Comparison of ENCODE assay signal across 28 cellular contexts in genomic region chr15:89450076-89451006, GRCh38. TPM values are rescaled to one million over a fixed set of nuclear protein-coding genes. Genes with fewer than 3 reads are reported as not detected.
A peak's percentile ranks its signal among the peaks of the same experiment; 100 is the strongest.
DNase-seq lines count a peak whose midpoint lies in the region; ATAC-seq and TF ChIP-seq lines count a peak whose summit lies in the region.
"Had no signal": no experiment of that assay in that cellular context is flagged by ENCODE, and none has a peak within 500 bp of the region (broad histone marks: within the 10 kb centered on the region; RNA-seq: fewer than 3 reads in every experiment).

No MANE protein-coding gene starts in this region.

- H4K8ac ChIP-seq in neuronal stem cell (ENCODE audit: low read depth, low read length) (no peak overlapping the region), mesenchymal stem cell (ENCODE audit: low read length) (no peak overlapping the region)

- H3K4me3 Mint-ChIP-seq in GM23338: no peak overlapping the region
- H3K4me3 Mint-ChIP-seq in stimulated activated naive B cell treated with anti-CD40 and anti-IgM and Interleukin-4, amounts not matched to agents 10 μg/mL and 1 μg/mL and 100 μg/mL, for 72 hours: no peak overlapping the region
- H3K4me3 Mint-ChIP-seq: activated T-cell treated with anti-CD3 and anti-CD28 coated beads, Interleukin-2, amount 50 U/mL, for 24 hours; nephron had no signal

- H3K27ac Mint-ChIP-seq in GM23338: no peak overlapping the region
- no peak overlapping the region for H3K27ac Mint-ChIP-seq in stimulated activated naive B cell treated with anti-CD40 and anti-IgM and Interleukin-4, amounts not matched to agents 10 μg/mL and 1 μg/mL and 100 μg/mL, for 72 hours
- H3K27ac Mint-ChIP-seq: activated T-cell treated with anti-CD3 and anti-CD28 coated beads, Interleukin-2, amount 50 U/mL, for 24 hours; nephron had no signal

- peaks cover 9% of the 10 kb centered on the region for H3K4me1 ChIP-seq in GM23338 (ENCODE audit: insufficient read depth)
- H3K4me1 ChIP-seq in Panc1 (ENCODE audit: control insufficient read depth, insufficient read depth, low read length): no peaks in the 10 kb centered on the region
- peaks cover 2 to 12% of the 10 kb centered on the region in 2 donors for H3K4me1 ChIP-seq in neuronal stem cell (ENCODE audit: control insufficient read depth in 2 of 2, insufficient read depth in 1 of 2, low read depth in 1 of 2, low read length in 2 of 2)
- no peaks in the 10 kb centered on the region for H3K4me1 ChIP-seq in mesenchymal stem cell (ENCODE audit: control insufficient read depth, insufficient read depth, low read depth, low read length)
- H3K4me1 ChIP-seq: upper lobe of right lung had no signal

- no peak overlapping the region for H2BK5ac ChIP-seq in neuronal stem cell (ENCODE audit: low read length)
- H2BK5ac ChIP-seq in mesenchymal stem cell (ENCODE audit: low read depth, low read length, poor library complexity, severe bottlenecking): no peak overlapping the region

- no peaks in the 10 kb centered on the region for H3K36me3 Mint-ChIP-seq in GM23338 (ENCODE audit: low read depth)
- no peaks in the 10 kb centered on the region for H3K36me3 Mint-ChIP-seq in stimulated activated naive B cell treated with anti-CD40 and anti-IgM and Interleukin-4, amounts not matched to agents 10 μg/mL and 1 μg/mL and 100 μg/mL, for 72 hours

- no peaks in the 10 kb centered on the region for H3K9me3 Mint-ChIP-seq in GM23338
- peaks cover 0 to 1% of the 10 kb centered on the region in 2 donors for H3K9me3 Mint-ChIP-seq in stimulated activated naive B cell treated with anti-CD40 and anti-IgM and Interleukin-4, amounts not matched to agents 10 μg/mL and 1 μg/mL and 100 μg/mL, for 72 hours
- H3K9me3 Mint-ChIP-seq: activated T-cell treated with anti-CD3 and anti-CD28 coated beads, Interleukin-2, amount 50 U/mL, for 24 hours; nephron had no signal

- H3K79me1 ChIP-seq in neuronal stem cell (ENCODE audit: low read depth, low read length): no peaks in the 10 kb centered on the region
- no peaks in the 10 kb centered on the region for H3K79me1 ChIP-seq in mesenchymal stem cell (replicated peaks; ENCODE audit: low read length, poor library complexity, severe bottlenecking)

- peak overlapping the region; percentile 92 for H2BK12ac ChIP-seq in neuronal stem cell (ENCODE audit: low read length)
- no peak overlapping the region for H2BK12ac ChIP-seq in mesenchymal stem cell (ENCODE audit: low read length in 2 of 2)

- BruUV-seq in Panc1 (replicated peaks; lab: Mats Ljungman, UMichigan): no TSS peak

- H3K14ac ChIP-seq in neuronal stem cell (ENCODE audit: low read length) (no peak overlapping the region), mesenchymal stem cell (ENCODE audit: low read length in 2 of 2) (no peak overlapping the region)

- H2AK5ac ChIP-seq in neuronal stem cell (ENCODE audit: low read depth, low read length) (no peak overlapping the region), mesenchymal stem cell (ENCODE audit: low read length, severe bottlenecking) (no peak overlapping the region)

- H2BK120ac ChIP-seq in neuronal stem cell (ENCODE audit: low read depth, low read length) (no peak overlapping the region), mesenchymal stem cell (ENCODE audit: low read depth, low read length) (no peak overlapping the region)

- H3K79me2 ChIP-seq in GM23338 (replicated peaks; ENCODE audit: insufficient read depth): no peaks in the 10 kb centered on the region

- H3K4me1 Mint-ChIP-seq in GM23338: peaks cover 17% of the 10 kb centered on the region; the same call in 2 of the 3 replicates
- H3K4me1 Mint-ChIP-seq in stimulated activated naive B cell treated with anti-CD40 and anti-IgM and Interleukin-4, amounts not matched to agents 10 μg/mL and 1 μg/mL and 100 μg/mL, for 72 hours: peaks cover 0 to 1% of the 10 kb centered on the region in 2 donors
- H3K4me1 Mint-ChIP-seq: nephron had no signal

- 0 out of 2 replicates have a peak, but pooled peaks cover 3% of the 10 kb centered on the region for H3K27me3 ChIP-seq in GM23338 (ENCODE audit: insufficient read depth)
- no peaks in the 10 kb centered on the region for H3K27me3 ChIP-seq in Panc1 (ENCODE audit: control insufficient read depth, insufficient read depth, low read length)
- H3K27me3 ChIP-seq in neuronal stem cell (ENCODE audit: control insufficient read depth in 3 of 3, insufficient read depth in 3 of 3, low read depth in 1 of 3, low read length in 3 of 3): peaks cover 3 to 62% (median 47%) of the 10 kb centered on the region in 3 experiments
- H3K27me3 ChIP-seq in mesenchymal stem cell (ENCODE audit: control insufficient read depth in 1 of 2, insufficient read depth in 1 of 2, low read length in 2 of 2): peaks cover 67 to 89% of the 10 kb centered on the region in 2 experiments
- H3K27me3 ChIP-seq: ovary had no signal

- no peak overlapping the region for H3K4me2 ChIP-seq in GM23338
- H3K4me2 ChIP-seq in neuronal stem cell (ENCODE audit: insufficient read depth, low read length, poor library complexity, severe bottlenecking): no peak overlapping the region
- no peak overlapping the region for H3K4me2 ChIP-seq in mesenchymal stem cell (ENCODE audit: low read length, poor library complexity, severe bottlenecking)

- peak overlapping the region; percentile 87 for H2AFZ ChIP-seq in GM23338
- H2AFZ ChIP-seq in neuronal stem cell (ENCODE audit: low read length): no peak overlapping the region
- no peak overlapping the region for H2AFZ ChIP-seq in mesenchymal stem cell (ENCODE audit: low read depth, low read length)

- no peaks in the 10 kb centered on the region for H3F3A ChIP-seq in GM23338 (replicated peaks; ENCODE audit: low read depth)

- H3K23ac ChIP-seq in neuronal stem cell (ENCODE audit: low read depth, low read length, poor library complexity): no peak overlapping the region
- H3K23ac ChIP-seq in mesenchymal stem cell (ENCODE audit: low read length in 2 of 2): no peak overlapping the region

- H3K18ac ChIP-seq in neuronal stem cell (ENCODE audit: low read length): peak overlapping the region; percentile 90
- no peak overlapping the region for H3K18ac ChIP-seq in mesenchymal stem cell (ENCODE audit: low read depth in 1 of 2, low read length in 2 of 2)

- no CpG with 5 or more reads among the region's 11 CpGs for WGBS in neuronal stem cell (ENCODE audit: extremely low coverage in 2 of 2, insufficient read length in 2 of 2, insufficient replicate concordance in 1 of 2), 2 donors
- 41% methylated on average over 11 of the region's 11 CpGs for WGBS in mesenchymal stem cell

- intact Hi-C loops in Panc1 (cut with micrococcal nuclease; ENCODE audit: unreplicated experiment): no loop called here

- H3K4me3 ChIP-seq in GM23338 (no peak overlapping the region), Panc1 (ENCODE audit: low read depth in 2 of 2, low read length in 2 of 2) (no peak overlapping the region), neuronal stem cell (ENCODE audit: low read length in 2 of 2) (no peak overlapping the region), mesenchymal stem cell (ENCODE audit: insufficient read depth in 1 of 2, low read depth in 1 of 2, low read length in 2 of 2) (no peak overlapping the region)
- H3K4me3 ChIP-seq: ovary, upper lobe of right lung had no signal

- in situ Hi-C loops in Panc1 (cut with HindIII; ENCODE audit: low pct_unique_long_range_greater_than_20kb, low sequenced_read_pairs): no loop called here

- H2BK15ac ChIP-seq in neuronal stem cell (ENCODE audit: low read length): no peak overlapping the region
- no peak overlapping the region for H2BK15ac ChIP-seq in mesenchymal stem cell (ENCODE audit: low read depth, poor library complexity, severe bottlenecking)

- CTCF ChIA-PET in Panc1 (lab: Charles Lee): interaction anchor here (0.6 to 0.7 kb wide), 2 partner anchors 92 to 476 kb away, joined by 3 to 4 read pairs; no protein-coding TSS in a partner anchor

- H3K4ac ChIP-seq in neuronal stem cell (ENCODE audit: low read length) (no peak overlapping the region), mesenchymal stem cell (ENCODE audit: low read depth in 1 of 2, low read length in 2 of 2) (no peak overlapping the region)

- ATAC-seq in GM23338 (peak; percentile 59), Panc1 (peak; percentile 67; the same call in 1 of the 2 replicates)
- ATAC-seq in stimulated activated naive B cell treated with anti-CD40 and anti-IgM and Interleukin-4, amounts not matched to agents 10 μg/mL and 1 μg/mL and 100 μg/mL, for 72 hours (replicated peaks): no peak
- ATAC-seq: left ventricle myocardium superior, upper lobe of right lung had no signal

- peak overlapping the region; percentile 57 for H3K9ac ChIP-seq in neuronal stem cell (ENCODE audit: low read depth, low read length, poor library complexity)
- H3K9ac ChIP-seq in mesenchymal stem cell (ENCODE audit: low read length): no peak overlapping the region

- no peaks in the 10 kb centered on the region for H4K20me1 ChIP-seq in GM23338 (replicated peaks; ENCODE audit: insufficient read depth)

- H3K27me3 Mint-ChIP-seq in GM23338 (ENCODE audit: insufficient read depth, low read depth, poor library complexity): peaks cover 10% of the 10 kb centered on the region
- H3K27me3 Mint-ChIP-seq in stimulated activated naive B cell treated with anti-CD40 and anti-IgM and Interleukin-4, amounts not matched to agents 10 μg/mL and 1 μg/mL and 100 μg/mL, for 72 hours: peaks cover 43 to 67% of the 10 kb centered on the region in 2 donors

- H4K91ac ChIP-seq in neuronal stem cell (ENCODE audit: low read depth, low read length, poor library complexity): no peak overlapping the region
- H4K91ac ChIP-seq in mesenchymal stem cell (ENCODE audit: low read length): no peak overlapping the region

- POLR2A ChIA-PET in Panc1 (lab: Charles Lee): no interaction called here

- H3K36me3 ChIP-seq in GM23338 (ENCODE audit: insufficient read depth) (no peaks in the 10 kb centered on the region), Panc1 (ENCODE audit: control insufficient read depth, insufficient read depth, low read length) (no peaks in the 10 kb centered on the region), neuronal stem cell (replicated peaks in 1 of 2; ENCODE audit: control insufficient read depth in 2 of 2, insufficient read depth in 2 of 2, low read length in 2 of 2) (no peaks in the 10 kb centered on the region), mesenchymal stem cell (ENCODE audit: control insufficient read depth in 1 of 2, insufficient read depth in 2 of 2, low read depth in 1 of 2, low read length in 2 of 2) (no peaks in the 10 kb centered on the region)
- H3K36me3 ChIP-seq: ovary, upper lobe of right lung had no signal

- H3K9me2 ChIP-seq in GM23338 (ENCODE audit: insufficient read depth): no peaks in the 10 kb centered on the region

- DNase-seq in GM23338 (ENCODE audit: low spot score): no peak
- DNase-seq in Panc1 (ENCODE audit: low read depth, low spot score): no peak
- DNase-seq in cerebellar cortex (ENCODE audit: low spot score): peak; percentile 5
- no peak for DNase-seq in neuronal stem cell (ENCODE audit: low spot score)
- DNase-seq in NCI-H1105 treated with DMSO at 0.1 percent for 48 hours (lab: John Stamatoyannopoulos, UW): no peak
- DNase-seq in stimulated activated naive B cell treated with anti-CD40 and anti-IgM and Interleukin-4, amounts not matched to agents 10 μg/mL and 1 μg/mL and 100 μg/mL, for 72 hours: no peak
- no peak for DNase-seq in mesenchymal stem cell
- DNase-seq: activated CD4-positive, alpha-beta T cell treated with anti-CD3 and anti-CD28 coated beads for 4 hours; activated naive CD4-positive, alpha-beta T cell treated with Interleukin-2 at 50 U/mL for 16 hours; activated T-cell treated with anti-CD3 and anti-CD28 coated beads, Interleukin-2, amount 50 U/mL, for 24 hours; cerebellar nuclear complex; DND-41; glutamatergic neuron; left ventricle myocardium superior; NCI-H1092 treated with DMSO at 0.1 percent for 48 hours; NCI-H187 treated with DMSO at 0.1 percent for 48 hours; NCI-H2171 treated with DMSO at 0.1 percent for 48 hours; NCI-H524 treated with DMSO at 0.1 percent for 48 hours; ovary; retina; stimulated activated CD4-positive, alpha-beta T cell treated with anti-CD3 and anti-CD28 coated beads, Interleukin-2, amount 100 ng/mL, for 48 hours had no signal

- no peaks in the 10 kb centered on the region for H3K9me3 ChIP-seq in Panc1 (ENCODE audit: control insufficient read depth, insufficient read depth, low read depth, low read length)
- H3K9me3 ChIP-seq in neuronal stem cell (replicated peaks in 1 of 2; ENCODE audit: control insufficient read depth in 2 of 2, insufficient read depth in 1 of 2, low read depth in 1 of 2, low read length in 2 of 2): peaks cover 0 to 2% of the 10 kb centered on the region in 2 donors
- H3K9me3 ChIP-seq in mesenchymal stem cell (ENCODE audit: control insufficient read depth, low read length): no peaks in the 10 kb centered on the region
- H3K9me3 ChIP-seq: ovary, upper lobe of right lung had no signal

- no peak for TF ChIP-seq CTCF in GM23338 (conservative IDR thresholded peaks at IDR 0.05; ENCODE audit: low read depth in 2 of 2)
- TF ChIP-seq CTCF in Panc1 (IDR thresholded peaks at IDR 0.05): no peak

- H3K27ac ChIP-seq in GM23338 (ENCODE audit: low read depth) (no peak overlapping the region), Panc1 (ENCODE audit: low read length) (no peak overlapping the region), neuronal stem cell (replicated peaks; ENCODE audit: low read length) (no peak overlapping the region), mesenchymal stem cell (ENCODE audit: low read length, poor library complexity, severe bottlenecking) (no peak overlapping the region)
- H3K27ac ChIP-seq: HL-60, ovary, upper lobe of right lung had no signal

RNA-seq across cellular contexts. Expression of gene RHCG, which starts 46.0 kb away (rescaled TPM):
- 0.63 TPM in 1 of 2 replicates, not detected in the other for total RNA-seq in GM23338 (2014; rRNA removed; shearing (Covaris generic))
- polyA plus RNA-seq in GM23338 (2016; fragmentation: Nextera tagmentation; extraction: Ambion mirVana): 0.21 and 0.35 TPM in 2 replicates
- total RNA-seq in Panc1 (2021; ENCODE audit: unreplicated experiment): 3.0 TPM
- 1.7 TPM for polyA plus RNA-seq in Panc1 (2012; ENCODE audit: insufficient read length)
- polyA plus RNA-seq in neuronal stem cell (2013, experiment 1 of 2): not detected
- polyA plus RNA-seq in neuronal stem cell (2013, experiment 2 of 2): not detected
- 0.03 TPM for polyA plus RNA-seq in mesenchymal stem cell (2013, experiment 1 of 2)
- polyA plus RNA-seq in mesenchymal stem cell (2013, experiment 2 of 2): not detected
- total RNA-seq: activated CD8-positive, alpha-beta memory T cell treated with anti-CD3 and anti-CD28 coated beads for 36 hours; left ventricle myocardium superior; LHCN-M2; RPMI7951; T-helper 2 cell treated with Interferon-gamma antibody and Interleukin-4, amounts not matched to agents 100 ng/mL and 5 ng/mL, for 36 hours; upper lobe of right lung had no signal
- polyA plus RNA-seq: ovary had no signal

Comparison
In these comparisons a context has a peak if more than half of its experiments do, and no peak if none do; other contexts are left out.
1. ATAC-seq: peak in GM23338 (single experiment) and Panc1 (single experiment); none in stimulated activated naive B cell treated with anti-CD40 and anti-IgM and Interleukin-4, amounts not matched to agents 10 μg/mL and 1 μg/mL and 100 μg/mL, for 72 hours (0 of 2).